Comparison of ENCODE assay signal across 16 cellular contexts in the genomic region with DNA sequence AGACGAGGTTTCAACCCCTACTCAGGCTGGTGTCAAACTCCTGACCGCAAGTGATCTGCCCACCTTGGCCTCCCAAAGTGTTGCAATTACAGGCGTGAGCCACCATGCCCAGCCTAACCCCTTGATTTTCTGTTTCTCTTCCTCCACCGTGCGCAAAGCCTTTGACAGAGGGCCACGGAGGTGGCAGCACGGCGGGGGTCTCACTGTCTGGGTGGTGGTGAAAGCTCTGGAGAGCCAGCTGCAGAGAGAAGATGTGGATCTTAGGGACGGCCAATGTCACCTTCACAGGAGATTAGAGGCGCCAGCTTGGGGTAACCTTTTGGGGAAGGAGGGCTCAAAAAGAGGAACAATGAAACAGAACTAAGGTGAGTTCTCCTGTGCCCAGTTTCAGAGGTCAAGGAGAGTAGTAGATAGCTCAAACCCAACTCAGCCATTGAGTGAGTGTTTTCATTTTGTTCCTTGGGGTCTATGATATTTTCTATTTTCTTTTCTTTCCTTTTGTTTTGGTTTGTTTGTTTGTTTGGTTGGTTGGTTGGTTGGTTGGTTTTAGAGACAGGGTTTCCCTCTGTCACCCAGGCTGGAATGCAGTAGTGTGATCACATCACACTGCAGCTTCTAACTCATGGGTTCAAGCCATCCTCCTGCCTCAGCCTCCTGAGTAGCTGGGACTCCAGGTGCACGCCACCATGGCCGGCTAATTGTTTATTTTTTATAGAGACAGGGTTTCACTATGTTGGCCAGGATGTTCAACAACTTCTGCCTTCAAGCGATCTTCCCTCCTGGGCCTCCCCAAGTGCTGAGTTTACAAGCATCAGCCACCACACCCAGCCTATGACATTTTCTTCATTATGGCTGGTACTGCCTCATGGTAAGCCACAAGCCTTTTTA. TPM values are rescaled to one million over a fixed set of nuclear protein-coding genes. Genes with fewer than 3 reads are reported as not detected.
DNase-seq lines count a peak whose midpoint lies in the region; ATAC-seq lines count a peak whose summit lies in the region.
"Had no signal": no experiment of that assay in that cellular context is flagged by ENCODE, and none has a peak within 500 bp of the region (broad histone marks: within the 10 kb centered on the region; RNA-seq: fewer than 3 reads in every experiment).

No MANE protein-coding gene starts in this region.

- no peaks in the 10 kb centered on the region for H3K36me3 Mint-ChIP-seq in naive B cell
- peaks cover 0 to 3% (median 0%) of the 10 kb centered on the region in 3 donors for H3K36me3 Mint-ChIP-seq in immature natural killer cell
- H3K36me3 Mint-ChIP-seq: CD8-positive, alpha-beta T cell; mesothelial cell of epicardium had no signal

- H3K4me3 Mint-ChIP-seq in naive B cell (peak overlapping the region in 2 of 8 donors; percentile 11 to 53), immature natural killer cell (no peak overlapping the region)
- H3K4me3 Mint-ChIP-seq: CD8-positive, alpha-beta T cell; dendritic cell treated with granulocyte-macrophage colony-stimulating factor and Interleukin-4, amounts not matched to agents 40 ng/mL and 50 ng/mL, for 4 days; mesothelial cell of epicardium; stimulated activated naive CD8-positive, alpha-beta T cell treated with anti-CD3 and anti-CD28 coated beads, Interleukin-15, Interleukin-2, amounts not matched to agents 100 ng/mL and 50 ng/mL, for 24 hours had no signal

- ATAC-seq in GM18517 (IDR thresholded peaks at IDR 0.05; ENCODE audit: unreplicated experiment) (peak; percentile 69), GM21526 (IDR thresholded peaks at IDR 0.05; ENCODE audit: low FRiP score, unreplicated experiment) (peak; percentile 62), HG03175 (IDR thresholded peaks at IDR 0.05; ENCODE audit: unreplicated experiment) (peak; percentile 82), naive B cell (ENCODE audit: low read depth in 2 of 2) (peak; percentile 88 to 93)
- ATAC-seq: CD8-positive, alpha-beta T cell; psoas muscle had no signal

- H3K4me1 Mint-ChIP-seq in naive B cell, result peaks cover 11 to 19% (median 14%) of the 10 kb centered on the region in 3 donors
- H3K4me1 Mint-ChIP-seq in immature natural killer cell, result no peaks in the 10 kb centered on the region

- H3K27me3 Mint-ChIP-seq in naive B cell, result peaks cover 5 to 11% (median 9%) of the 10 kb centered on the region in 3 donors
- H3K27me3 Mint-ChIP-seq in immature natural killer cell (ENCODE audit: low read depth in 3 of 3), result peaks cover 5 to 9% (median 6%) of the 10 kb centered on the region in 3 donors

- H3K9me3 Mint-ChIP-seq in naive B cell, result no peaks in the 10 kb centered on the region
- H3K9me3 Mint-ChIP-seq in immature natural killer cell, result no peaks in the 10 kb centered on the region
- H3K9me3 Mint-ChIP-seq: CD8-positive, alpha-beta T cell; dendritic cell treated with granulocyte-macrophage colony-stimulating factor and Interleukin-4, amounts not matched to agents 40 ng/mL and 50 ng/mL, for 4 days; mesothelial cell of epicardium; stimulated activated naive CD8-positive, alpha-beta T cell treated with anti-CD3 and anti-CD28 coated beads, Interleukin-15, Interleukin-2, amounts not matched to agents 100 ng/mL and 50 ng/mL, for 24 hours had no signal

- H3K27ac Mint-ChIP-seq in naive B cell, result peak overlapping the region in 1 of 6 donors; percentile 70
- H3K27ac Mint-ChIP-seq in immature natural killer cell, result peak overlapping the region in 1 of 6 donors; percentile 73
- H3K27ac Mint-ChIP-seq: CD8-positive, alpha-beta T cell; dendritic cell treated with granulocyte-macrophage colony-stimulating factor and Interleukin-4, amounts not matched to agents 40 ng/mL and 50 ng/mL, for 4 days; mesothelial cell of epicardium; stimulated activated naive CD8-positive, alpha-beta T cell treated with anti-CD3 and anti-CD28 coated beads, Interleukin-15, Interleukin-2, amounts not matched to agents 100 ng/mL and 50 ng/mL, for 24 hours had no signal

- DNase-seq in naive B cell (peak; percentile 25), immature natural killer cell (no peak), SIG-M5 (lab: John Stamatoyannopoulos, UW) (no peak), NCI-H1048 (lab: John Stamatoyannopoulos, UW) (no peak)
- DNase-seq in stimulated activated CD8-positive, alpha-beta memory T cell treated with anti-CD3 and anti-CD28 coated beads, Interleukin-4, amount 100 ng/mL, for 48 hours, result no peak
- DNase-seq: activated CD8-positive, alpha-beta memory T cell treated with anti-CD3 and anti-CD28 coated beads, Interleukin-2, amount 50 U/mL, for 4 hours; CD8-positive, alpha-beta T cell; NCI-H345; psoas muscle; stimulated activated CD4-positive, alpha-beta T cell treated with anti-CD3 and anti-CD28 coated beads, Interleukin-2, amount 100 ng/mL, for 24 hours had no signal

RNA-seq across cellular contexts. Expression of a gene that starts 37.7 kb away (rescaled TPM):
- polyA plus RNA-seq in naive B cell (ENCODE audit: low read depth in 6 of 6) (not detected), immature natural killer cell (not detected)
- polyA plus RNA-seq: psoas muscle had no signal

RNA-seq across cellular contexts. Expression of a gene that starts 39.5 kb away (rescaled TPM):
- not detected for polyA plus RNA-seq in naive B cell (ENCODE audit: low read depth in 6 of 6)
- 1 to 10 TPM in 1 of 3 donors, under 1 TPM in 2; 0.12 to 1.6 (median 0.15) TPM for polyA plus RNA-seq in immature natural killer cell

RNA-seq across cellular contexts. Expression of a gene that starts 50.3 kb away (rescaled TPM):
- polyA plus RNA-seq in naive B cell (ENCODE audit: low read depth in 6 of 6) (under 1 TPM in 1 of 6 donors, not detected in 5; 0.17 TPM), immature natural killer cell (not detected)
